Comparison of ENCODE assay signal across 8 cellular contexts in genomic region chr6:30489081-30490030, GRCh38. TPM values are rescaled to one million over a fixed set of nuclear protein-coding genes. Genes with fewer than 3 reads are reported as not detected.
DNase-seq lines count a peak whose midpoint lies in the region; ATAC-seq, FAIRE-seq and TF ChIP-seq lines count a peak whose summit lies in the region.

Gene HLA-E (plus strand): TSS chr6:30489509. CDS start chr6:30489532, 23 bp downstream.

- peak within 1 kb of the TSS; percentile 96 for H3K27ac ChIP-seq in CD8-positive, alpha-beta T cell (ENCODE audit: low read depth, low read length)
- peak within 1 kb of the TSS; percentile 77 for H3K27ac ChIP-seq in mesodermal cell (ENCODE audit: low read depth, low read length, severe bottlenecking)

- H3K27ac Mint-ChIP-seq in CD8-positive, alpha-beta T cell: peak within 1 kb of the TSS; percentile 98

- H3K27me3 Mint-ChIP-seq in CD8-positive, alpha-beta T cell (ENCODE audit: low read depth): no peaks in the 10 kb centered on the region

- H3K4me1 ChIP-seq in CD8-positive, alpha-beta T cell (ENCODE audit: insufficient read depth, low read length): peaks cover 31% of the 10 kb centered on the region
- H3K4me1 ChIP-seq in mesodermal cell (ENCODE audit: control insufficient read depth, insufficient read depth, low read length, poor library complexity, severe bottlenecking): no peaks in the 10 kb centered on the region

- H3K4me1 Mint-ChIP-seq in CD8-positive, alpha-beta T cell (ENCODE audit: low read depth): peaks cover 52% of the 10 kb centered on the region

- H3K36me3 Mint-ChIP-seq in CD8-positive, alpha-beta T cell: peaks cover 48% of the 10 kb centered on the region

- peak within 1 kb of the TSS; percentile 93 for H3K4me3 ChIP-seq in CD8-positive, alpha-beta T cell (ENCODE audit: low read depth, low read length)
- H3K4me3 ChIP-seq in mesodermal cell (ENCODE audit: extremely low read depth, insufficient read depth, low read length, poor library complexity, severe bottlenecking): peak within 1 kb of the TSS; percentile 92

- no peaks in the 10 kb centered on the region for H3K9me3 ChIP-seq in CD8-positive, alpha-beta T cell (ENCODE audit: low read length)
- H3K9me3 ChIP-seq in mesodermal cell (ENCODE audit: control insufficient read depth, low read length): no peaks in the 10 kb centered on the region

- H3K27me3 ChIP-seq in CD8-positive, alpha-beta T cell (ENCODE audit: insufficient read depth, low read length): no peaks in the 10 kb centered on the region

- WGBS in mesodermal cell (ENCODE audit: insufficient coverage in 2 of 2), 2 experiments: 10% methylated on average over 45 to 47 of the region's 69 CpGs

- CTCF ChIA-PET in CD8-positive, alpha-beta T cell (lab: Charles Lee): interaction anchor here (5.5 to 9.7 kb wide), 3 partner anchors 42 to 52 kb away, joined by 74 to 129 read pairs (median 126); no protein-coding TSS in a partner anchor

- TF ChIP-seq CTCF in CD8-positive, alpha-beta T cell (IDR thresholded peaks at IDR 0.05): no peak

- peak; percentile 98 for FAIRE-seq in endometrium (lab: Jason Lieb, UNC)

- POLR2A ChIA-PET in CD8-positive, alpha-beta T cell (lab: Charles Lee): interaction anchor here (0.6 to 8.2 kb wide), 9 partner anchors 14 to 192 kb away, joined by 3 to 359 read pairs (median 12); partner anchors contain the start of genes ABCF1 and PRR3

- intact Hi-C loops in CD8-positive, alpha-beta T cell (cut with DNase I, micrococcal nuclease): loop anchor here (1.0 to 10.0 kb wide), 8 partner anchors 27 to 595 kb away; partner anchors contain the start of genes GNL1 (in 2 of the 2), MRPS18B (in 2 of the 2), PPP1R10 (in 2 of the 2) and ABCF1 (in 1 of the 2)

- H3K36me3 ChIP-seq in CD8-positive, alpha-beta T cell (ENCODE audit: insufficient read depth, low read length): peaks cover 32% of the 10 kb centered on the region
- H3K36me3 ChIP-seq in mesodermal cell (ENCODE audit: control insufficient read depth, insufficient read depth, low read length): peaks cover 22% of the 10 kb centered on the region

- ATAC-seq in CD8-positive, alpha-beta T cell: peak; percentile 80
- ATAC-seq in GM19455 (IDR thresholded peaks at IDR 0.05; ENCODE audit: unreplicated experiment): peak; percentile 78

- H3K4me3 Mint-ChIP-seq in CD8-positive, alpha-beta T cell: peak within 1 kb of the TSS; percentile 99

- DNase-seq in CD8-positive, alpha-beta T cell: peak; percentile 75 to 94 (median 86)
- DNase-seq in HPDE6-E6E7 (ENCODE audit: extremely low spot score) (peak; percentile 94), NOMO-1 treated with dmso at 0.1 percent for 144 hours (lab: John Stamatoyannopoulos, UW; ENCODE audit: unreplicated experiment) (peak; percentile 94)
- DNase-seq in activated CD8-positive, alpha-beta memory T cell treated with anti-CD3 and anti-CD28 coated beads, Interleukin-2, amount 50 U/mL, for 24 hours (ENCODE audit: extremely low read depth): peak; percentile 80
- peak; percentile 72 to 92 for DNase-seq in stimulated activated CD8-positive, alpha-beta memory T cell treated with anti-CD3 and anti-CD28 coated beads, Interleukin-15, amount 100 ng/mL, for 4 hours (ENCODE audit: low read depth in 2 of 2)

- H3K9me3 Mint-ChIP-seq in CD8-positive, alpha-beta T cell: no peaks in the 10 kb centered on the region

RNA-seq across cellular contexts. Expression of gene HLA-E, which starts in this region (rescaled TPM):
- total RNA-seq in CD8-positive, alpha-beta T cell: 1,000 to 10,000 TPM; 1,266 to 1,281 TPM
- 110 TPM for polyA plus RNA-seq in mesodermal cell (2013, experiment 1 of 2)
- polyA plus RNA-seq in mesodermal cell (2013, experiment 2 of 2): 75.1 TPM

Comparison
In these comparisons a context has a peak if more than half of its experiments do, and no peak if none do; other contexts are left out.
1. Peak in every context shown above with its lines: DNase-seq, ATAC-seq, H3K4me3 ChIP-seq and H3K27ac ChIP-seq.